ENCODE assay signal across 8 cellular contexts in the genomic region with DNA sequence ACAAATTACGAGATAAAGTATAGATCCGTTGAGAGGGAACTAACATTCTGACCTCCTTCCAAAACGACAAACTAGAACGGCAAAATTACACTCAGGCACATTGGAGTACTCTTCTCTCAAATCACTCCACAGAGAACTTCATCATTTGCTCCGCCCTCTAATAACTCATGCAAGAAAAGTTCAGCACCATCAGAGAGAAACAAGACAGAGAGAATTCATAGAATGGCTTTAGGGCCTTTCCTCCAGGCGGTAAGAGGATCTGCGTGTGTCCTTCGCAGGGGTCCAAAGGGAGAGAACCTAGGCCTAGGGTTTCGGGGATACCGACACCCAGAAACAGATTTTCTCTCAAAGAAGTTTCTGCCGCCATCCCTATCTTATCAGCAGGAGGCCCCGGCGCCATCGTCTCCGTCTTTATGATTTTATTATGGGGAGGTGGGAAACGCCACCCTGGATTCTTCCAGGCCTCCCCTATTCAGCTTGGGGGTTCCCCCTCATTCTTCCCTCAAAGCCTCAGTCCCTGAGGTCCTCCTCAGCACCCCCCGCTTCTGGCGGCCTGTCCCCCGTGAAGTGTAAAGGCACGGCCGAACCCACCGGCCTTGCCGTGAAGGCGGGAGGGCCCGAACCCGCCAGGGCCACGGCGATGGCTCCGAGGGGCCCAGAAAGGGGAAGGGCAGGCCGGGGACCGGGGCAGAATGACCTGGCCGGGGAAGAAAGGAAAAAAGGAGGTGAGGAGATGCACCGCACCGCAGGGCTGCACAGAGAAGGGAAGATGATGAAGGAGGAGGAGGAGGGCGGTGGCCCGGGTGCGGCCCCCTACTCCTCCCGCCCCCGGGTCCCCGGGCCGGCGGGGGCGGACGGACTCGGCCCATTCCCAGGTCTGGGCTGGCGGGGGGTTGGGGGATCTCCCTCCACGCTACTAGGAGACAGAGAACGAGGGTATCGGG. TPM values are rescaled to one million over a fixed set of nuclear protein-coding genes. Genes with fewer than 3 reads are reported as not detected.
DNase-seq lines count a peak whose midpoint lies in the region; ATAC-seq, FAIRE-seq and TF ChIP-seq lines count a peak whose summit lies in the region.

No MANE protein-coding gene starts in this region.

- TF ChIP-seq CTCF in DND-41 (IDR thresholded peaks at IDR 0.05; ENCODE audit: borderline replicate concordance, extremely low read depth, low read length, poor library complexity, severe bottlenecking), result no peak
- no peak for TF ChIP-seq CTCF in body of pancreas (IDR thresholded peaks at IDR 0.05)
- no peak for TF ChIP-seq CTCF in sigmoid colon (IDR thresholded peaks at IDR 0.05)

- DNase-seq in DND-41, result peak; percentile 24
- DNase-seq in HTR-8/SVneo (ENCODE audit: insufficient read length, low spot score), result peak; percentile 54
- DNase-seq in SK-N-DZ (ENCODE audit: low spot score), result peak; percentile 44
- peak in 2 of 4 donors; percentile 10 to 12 for DNase-seq in body of pancreas
- DNase-seq in sigmoid colon, result peak; percentile 65
- DNase-seq in NCI-H2029 (lab: John Stamatoyannopoulos, UW), result no peak

- intact Hi-C loops in body of pancreas (cut with DNase I), result no loop called here
- intact Hi-C loops in sigmoid colon (cut with DNase I), result loop anchor here (1.0 to 5.0 kb wide), 2 partner anchors 72 to 114 kb away; a partner anchor contains a TSS

- TF ChIP-seq POLR2A in body of pancreas (IDR thresholded peaks at IDR 0.05) (no peak), sigmoid colon (IDR thresholded peaks at IDR 0.05) (no peak)

- peak overlapping the region; percentile 83 for H3K27ac ChIP-seq in DND-41 (ENCODE audit: low read length)
- H3K27ac ChIP-seq in body of pancreas, result peak overlapping the region; percentile 75 to 89 (median 83)
- H3K27ac ChIP-seq in sigmoid colon, result peak overlapping the region; percentile 90 to 99 (median 94)

- H3K4me2 ChIP-seq in DND-41 (ENCODE audit: insufficient read depth, low read length), result peak overlapping the region; percentile 81

- no peaks in the 10 kb centered on the region for H3K27me3 ChIP-seq in DND-41 (ENCODE audit: insufficient read depth, low read length, poor library complexity)
- H3K27me3 ChIP-seq in body of pancreas, result no peaks in the 10 kb centered on the region
- H3K27me3 ChIP-seq in iPS-15b (ENCODE audit: control insufficient read depth, insufficient read depth, low read length), result no peaks in the 10 kb centered on the region
- H3K27me3 ChIP-seq in sigmoid colon, result no peaks in the 10 kb centered on the region

- ATAC-seq in DND-41 (ENCODE audit: insufficient read depth, low read depth) (peak; percentile 43), GM21447 (IDR thresholded peaks at IDR 0.05; ENCODE audit: unreplicated experiment) (peak; percentile 35), body of pancreas (peak; percentile 30)

- H3K4me3 ChIP-seq in DND-41 (ENCODE audit: low read depth in 1 of 2, low read length in 2 of 2) (peak overlapping the region; percentile 88 to 98), body of pancreas (peak overlapping the region; percentile 87 to 97), iPS-15b (ENCODE audit: low read depth, low read length) (peak overlapping the region; percentile 56), sigmoid colon (peak overlapping the region; percentile 68 to 100 (median 90))

- no peak for FAIRE-seq in HTR-8/SVneo (lab: Jason Lieb, UNC)

- H3K79me2 ChIP-seq in DND-41 (ENCODE audit: insufficient read depth, low read length), result peaks cover 58% of the 10 kb centered on the region

- H3K9me3 ChIP-seq in DND-41 (ENCODE audit: insufficient read depth, low read length, severe bottlenecking) (no peaks in the 10 kb centered on the region), body of pancreas (no peaks in the 10 kb centered on the region), iPS-15b (ENCODE audit: control insufficient read depth, insufficient read depth, low read length) (no peaks in the 10 kb centered on the region), sigmoid colon (no peaks in the 10 kb centered on the region)

- H2AFZ ChIP-seq in DND-41 (ENCODE audit: low read depth, low read length), result peak overlapping the region; percentile 89

- no peak for TF ChIP-seq EP300 in sigmoid colon (IDR thresholded peaks at IDR 0.05)

- H3K36me3 ChIP-seq in DND-41 (ENCODE audit: insufficient read depth, low read length) (peaks cover 20% of the 10 kb centered on the region), body of pancreas (replicated peaks in 1 of 2; ENCODE audit: insufficient read depth in 1 of 2, low read depth in 2 of 2) (no peaks in the 10 kb centered on the region), iPS-15b (ENCODE audit: control insufficient read depth, insufficient read depth, low read length) (peaks cover 3% of the 10 kb centered on the region), sigmoid colon (peaks cover 0 to 7% (median 0%) of the 10 kb centered on the region in 4 donors)

- 0% methylated on average over 38 to 49 of the region's 49 CpGs for WGBS in body of pancreas, 2 donors
- 1 to 2% methylated on average over 49 of the region's 49 CpGs for WGBS in sigmoid colon, 2 donors

- peaks cover 12% of the 10 kb centered on the region; the same call in 1 of the 2 replicates for H4K20me1 ChIP-seq in DND-41 (ENCODE audit: insufficient read depth, low read length)

- H3K4me1 ChIP-seq in DND-41 (ENCODE audit: insufficient read depth, low read length) (peaks cover 23% of the 10 kb centered on the region), body of pancreas (peaks cover 25% of the 10 kb centered on the region), iPS-15b (ENCODE audit: control insufficient read depth, insufficient read depth, low read length) (peaks cover 3% of the 10 kb centered on the region), sigmoid colon (peaks cover 0 to 24% (median 23%) of the 10 kb centered on the region in 4 donors)

- H3K9ac ChIP-seq in DND-41 (ENCODE audit: low read depth, low read length) (peak overlapping the region; percentile 88), iPS-15b (ENCODE audit: low read depth, low read length) (peak overlapping the region; percentile 13)

RNA-seq across cellular contexts. Expression of a gene that starts 0.8 kb away (rescaled TPM):
- 17.1 and 21.5 TPM in 2 replicates for polyA plus RNA-seq in SK-N-DZ (2014; cell fraction: cytosol; rRNA removed)
- polyA plus RNA-seq in SK-N-DZ (2014; cell fraction: nucleus; rRNA removed), result 11.7 and 19.1 TPM in 2 replicates
- total RNA-seq in body of pancreas, result 10 to 100 TPM in 1 of 2 donors, 1 to 10 TPM in 1; 8.6 to 11.2 TPM
- 10 to 100 TPM; 14.7 to 22.4 (median 16.7) TPM for total RNA-seq in sigmoid colon
- 10 to 100 TPM in 1 of 3 donors, 1 to 10 TPM in 2; 3.9 to 11.4 (median 4.2) TPM for polyA plus RNA-seq in sigmoid colon
